ENCODE assay signal across 30 cellular contexts in the genomic region with DNA sequence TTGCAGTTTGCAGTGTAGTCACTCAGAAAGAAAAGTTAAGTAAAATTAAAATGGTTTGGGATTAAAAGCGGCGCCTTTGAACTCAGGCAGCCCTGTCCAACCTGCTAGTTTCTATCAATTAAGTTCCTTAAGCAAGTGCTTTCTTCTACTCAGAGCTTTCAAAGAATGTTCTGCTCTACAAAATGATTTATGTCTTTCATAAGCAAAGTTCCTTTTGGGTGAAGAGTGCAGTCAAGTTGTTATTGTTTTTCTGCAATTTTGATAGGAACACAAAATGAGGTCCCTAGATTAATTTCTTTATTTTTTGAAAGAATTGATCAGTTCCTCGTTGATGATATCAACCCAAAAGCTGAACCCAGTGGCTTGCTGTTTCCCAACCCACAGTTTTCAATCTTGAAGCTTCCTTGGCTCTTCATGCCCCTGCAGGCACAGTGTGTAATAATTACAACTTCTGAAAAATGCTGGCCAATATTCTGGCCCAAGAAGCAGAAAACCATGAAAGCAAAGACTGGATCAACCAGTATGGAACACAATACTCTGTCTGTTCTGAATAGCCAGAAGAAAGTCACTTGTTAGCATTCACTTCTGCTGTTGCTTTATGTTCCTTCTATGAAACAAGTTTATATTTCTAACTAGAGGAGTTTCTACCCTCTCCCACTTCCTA.
DNase-seq lines count a peak whose midpoint lies in the region; ATAC-seq and TF ChIP-seq lines count a peak whose summit lies in the region.
"Had no signal": no experiment of that assay in that cellular context is flagged by ENCODE, and none has a peak within 500 bp of the region (broad histone marks: within the 10 kb centered on the region; RNA-seq: fewer than 3 reads in every experiment).

No MANE protein-coding gene starts in this region.

- DNase-seq in OCI-M1 (lab: John Stamatoyannopoulos, UW): peak; percentile 23
- peak; percentile 45 for DNase-seq in epidermal melanocyte (ENCODE audit: insufficient read length, low spot score)
- DNase-seq in mesothelial cell of epicardium (ENCODE audit: low spot score in 2 of 2, unreplicated experiment in 2 of 2): no peak
- no peak for DNase-seq in tibial nerve (ENCODE audit: low spot score in 2 of 2)
- no peak for DNase-seq in hepatic stellate cell (ENCODE audit: low spot score)
- DNase-seq in stimulated activated effector memory CD8-positive, alpha-beta T cell treated with anti-CD3 and anti-CD28 coated beads, Interleukin-12 subunit alpha, Interleukin-12 subunit beta, amount 100 ng/mL, for 72 hours (ENCODE audit: low spot score in 2 of 2): no peak
- DNase-seq in SIG-M5 (lab: John Stamatoyannopoulos, UW): no peak
- DNase-seq: activated CD4-positive, alpha-beta T cell treated with anti-CD3 and anti-CD28 coated beads for 48 hours; activated CD8-positive, alpha-beta memory T cell treated with anti-CD3 and anti-CD28 coated beads for 24 hours; activated effector memory CD4-positive, alpha-beta T cell treated with Interleukin-2 at 50 U/mL for 16 hours; BE2C; CD8-positive, alpha-beta T cell; DMS153; effector CD8-positive, alpha-beta T cell; H7; heart left ventricle; Karpas-422; lower lobe of right lung; NCI-H1436 treated with DMSO at 0.1 percent for 48 hours; NCI-H2107; NCI-H345; nephron progenitor cell; stimulated activated CD4-positive, alpha-beta T cell treated with anti-CD3 and anti-CD28 coated beads, Interleukin-1b, Interleukin-23, amount 100 ng/mL, for 48 hours; stomach; thyroid gland had no signal

- TF ChIP-seq CTCF in mesothelial cell of epicardium (IDR thresholded peaks at IDR 0.05; ENCODE audit: unreplicated experiment) (no peak), tibial nerve (IDR thresholded peaks at IDR 0.05) (peak in 1 of 5 experiments; percentile 21)

- H3K27ac Mint-ChIP-seq in mesothelial cell of epicardium: peak overlapping the region; percentile 62
- H3K27ac Mint-ChIP-seq in stimulated activated effector memory CD8-positive, alpha-beta T cell treated with anti-CD3 and anti-CD28 coated beads, Interleukin-12 subunit alpha, Interleukin-12 subunit beta, amount 100 ng/mL, for 72 hours: no peak overlapping the region
- H3K27ac Mint-ChIP-seq: activated naive CD8-positive, alpha-beta T cell; CD8-positive, alpha-beta T cell; nephron progenitor cell had no signal

- H3K36me3 Mint-ChIP-seq in mesothelial cell of epicardium: no peaks in the 10 kb centered on the region
- no peaks in the 10 kb centered on the region for H3K36me3 Mint-ChIP-seq in stimulated activated effector memory CD8-positive, alpha-beta T cell treated with anti-CD3 and anti-CD28 coated beads, Interleukin-12 subunit alpha, Interleukin-12 subunit beta, amount 100 ng/mL, for 72 hours
- H3K36me3 Mint-ChIP-seq: activated naive CD8-positive, alpha-beta T cell; CD8-positive, alpha-beta T cell had no signal

- H3K4me3 ChIP-seq in tibial nerve: no peak overlapping the region
- H3K4me3 ChIP-seq: cardiac muscle cell, coronary artery, heart left ventricle, lower lobe of right lung, right atrium auricular region, SJCRH30, stomach, thyroid gland had no signal

- H3K4me1 ChIP-seq in tibial nerve: peaks cover 0 to 16% (median 0%) of the 10 kb centered on the region in 4 donors
- H3K4me1 ChIP-seq: BE2C, lower lobe of right lung, right atrium auricular region, SJCRH30 had no signal

- H3K27ac ChIP-seq in tibial nerve: peak overlapping the region in 3 of 4 donors; percentile 2 to 51 (median 50)
- H3K27ac ChIP-seq: cardiac muscle cell, coronary artery, heart left ventricle, lower lobe of right lung, right atrium auricular region, SJCRH30 had no signal

- no peaks in the 10 kb centered on the region for H3K36me3 ChIP-seq in tibial nerve
- H3K36me3 ChIP-seq: BE2C, cardiac muscle cell, heart left ventricle, lower lobe of right lung, right atrium auricular region, SJCRH30, stomach, thyroid gland had no signal

- no peaks in the 10 kb centered on the region for H3K27me3 ChIP-seq in tibial nerve
- H3K27me3 ChIP-seq: BE2C, cardiac muscle cell, heart left ventricle, right atrium auricular region, SJCRH30, stomach, thyroid gland had no signal

- ATAC-seq in stimulated activated effector memory CD8-positive, alpha-beta T cell treated with anti-CD3 and anti-CD28 coated beads, Interleukin-12 subunit alpha, Interleukin-12 subunit beta, amount 100 ng/mL, for 72 hours: no peak
- ATAC-seq: CD8-positive, alpha-beta T cell; heart left ventricle; lower lobe of right lung had no signal

- H3K27me3 Mint-ChIP-seq in mesothelial cell of epicardium (ENCODE audit: low read depth): no peaks in the 10 kb centered on the region
- H3K27me3 Mint-ChIP-seq: activated naive CD8-positive, alpha-beta T cell had no signal

- no peaks in the 10 kb centered on the region for H3K9me3 ChIP-seq in tibial nerve
- H3K9me3 ChIP-seq: BE2C, heart left ventricle, lower lobe of right lung, right atrium auricular region, SJCRH30, stomach, thyroid gland had no signal

- H3K4me3 Mint-ChIP-seq in mesothelial cell of epicardium: no peak overlapping the region
- no peak overlapping the region for H3K4me3 Mint-ChIP-seq in stimulated activated effector memory CD8-positive, alpha-beta T cell treated with anti-CD3 and anti-CD28 coated beads, Interleukin-12 subunit alpha, Interleukin-12 subunit beta, amount 100 ng/mL, for 72 hours
- H3K4me3 Mint-ChIP-seq: activated naive CD8-positive, alpha-beta T cell; CD8-positive, alpha-beta T cell; nephron progenitor cell had no signal

- TF ChIP-seq POLR2A in tibial nerve (IDR thresholded peaks at IDR 0.05): no peak

- 64 to 66% methylated on average over 3 of the region's 3 CpGs for WGBS in tibial nerve, 2 donors

- H3K4me1 Mint-ChIP-seq in mesothelial cell of epicardium: peaks cover 47% of the 10 kb centered on the region
- peaks cover 16% of the 10 kb centered on the region for H3K4me1 Mint-ChIP-seq in stimulated activated effector memory CD8-positive, alpha-beta T cell treated with anti-CD3 and anti-CD28 coated beads, Interleukin-12 subunit alpha, Interleukin-12 subunit beta, amount 100 ng/mL, for 72 hours

- peaks cover 5% of the 10 kb centered on the region for H3K9me3 Mint-ChIP-seq in mesothelial cell of epicardium
- no peaks in the 10 kb centered on the region for H3K9me3 Mint-ChIP-seq in stimulated activated effector memory CD8-positive, alpha-beta T cell treated with anti-CD3 and anti-CD28 coated beads, Interleukin-12 subunit alpha, Interleukin-12 subunit beta, amount 100 ng/mL, for 72 hours
- H3K9me3 Mint-ChIP-seq: CD8-positive, alpha-beta T cell had no signal

- no peak for TF ChIP-seq EP300 in tibial nerve (IDR thresholded peaks at IDR 0.05)

Comparison
In these comparisons a context has a peak if more than half of its experiments do, and no peak if none do; other contexts are left out.
1. DNase-seq: peak in OCI-M1 (single experiment) and epidermal melanocyte (single experiment); none in mesothelial cell of epicardium (0 of 2), tibial nerve (0 of 2), hepatic stellate cell (single experiment), stimulated activated effector memory CD8-positive, alpha-beta T cell treated with anti-CD3 and anti-CD28 coated beads, Interleukin-12 subunit alpha, Interleukin-12 subunit beta, amount 100 ng/mL, for 72 hours (0 of 2) and SIG-M5 (single experiment).